ENCODE assay signal across 19 cellular contexts in genomic region chr6:132496519-132497180, GRCh38. TPM values are rescaled to one million over a fixed set of nuclear protein-coding genes. Genes with fewer than 3 reads are reported as not detected.
"Had no signal": no experiment of that assay in that cellular context is flagged by ENCODE, and none has a peak within 500 bp of the region (broad histone marks: within the 10 kb centered on the region; RNA-seq: fewer than 3 reads in every experiment).

No MANE protein-coding gene starts in this region.

- H3K27ac ChIP-seq: ascending aorta, esophagus muscularis mucosa, suprapubic skin, upper lobe of right lung had no signal

- H3K27me3 Mint-ChIP-seq: activated CD4-positive, alpha-beta memory T cell treated with anti-CD3 and anti-CD28 coated beads for 36 hours; naive thymus-derived CD8-positive, alpha-beta T cell had no signal

- H3K4me3 ChIP-seq: ascending aorta, dorsolateral prefrontal cortex, esophagus muscularis mucosa, lung, suprapubic skin, upper lobe of right lung had no signal

- ATAC-seq: left cardiac atrium; naive thymus-derived CD8-positive, alpha-beta T cell; sciatic nerve; upper lobe of right lung had no signal

- H3K27me3 ChIP-seq: ascending aorta, dorsolateral prefrontal cortex, esophagus muscularis mucosa, suprapubic skin, upper lobe of right lung had no signal

- H3K4me3 Mint-ChIP-seq: activated CD4-positive, alpha-beta memory T cell treated with anti-CD3 and anti-CD28 coated beads for 36 hours had no signal

- H3K27ac Mint-ChIP-seq: activated CD4-positive, alpha-beta memory T cell treated with anti-CD3 and anti-CD28 coated beads for 36 hours had no signal

- DNase-seq: activated CD4-positive, alpha-beta memory T cell treated with anti-CD3 and anti-CD28 coated beads for 36 hours; dorsolateral prefrontal cortex; left cardiac atrium; naive thymus-derived CD8-positive, alpha-beta T cell; nucleus accumbens; stimulated activated CD4-positive, alpha-beta T cell treated with anti-CD3 and anti-CD28 coated beads, Interleukin-2, amount 100 ng/mL, for 24 hours; stimulated activated naive CD4-positive, alpha-beta T cell treated with Interleukin-2 at 50 U/mL for 16 hours; T1000; upper lobe of right lung had no signal

- H3K9me3 ChIP-seq: ascending aorta, esophagus muscularis mucosa, suprapubic skin, upper lobe of right lung had no signal

RNA-seq across cellular contexts. Expression of gene TAAR9, which starts 41.4 kb away (rescaled TPM):
- total RNA-seq: activated CD4-positive, alpha-beta memory T cell treated with anti-CD3 and anti-CD28 coated beads for 36 hours; ascending aorta; bronchial epithelial cell; chondrocyte; dorsolateral prefrontal cortex; esophagus muscularis mucosa; fibroblast of villous mesenchyme; left cardiac atrium; lung; mononuclear cell; naive thymus-derived CD8-positive, alpha-beta T cell; posterior vena cava; sciatic nerve; suprapubic skin; upper lobe of right lung had no signal
- polyA plus RNA-seq: lung; naive thymus-derived CD8-positive, alpha-beta T cell had no signal

RNA-seq across cellular contexts. Expression of gene TAAR8, which starts 55.8 kb away (rescaled TPM):
- total RNA-seq: activated CD4-positive, alpha-beta memory T cell treated with anti-CD3 and anti-CD28 coated beads for 36 hours; ascending aorta; bronchial epithelial cell; chondrocyte; dorsolateral prefrontal cortex; esophagus muscularis mucosa; fibroblast of villous mesenchyme; left cardiac atrium; lung; mononuclear cell; naive thymus-derived CD8-positive, alpha-beta T cell; posterior vena cava; sciatic nerve; suprapubic skin; upper lobe of right lung had no signal
- polyA plus RNA-seq: lung; naive thymus-derived CD8-positive, alpha-beta T cell had no signal
